In genomic region chr11:115360186-115360824, GRCh38 we compare ENCODE assay signal across 30 cellular contexts.
DNase-seq lines count a peak whose midpoint lies in the region; ATAC-seq, FAIRE-seq and TF ChIP-seq lines count a peak whose summit lies in the region.
"Had no signal": no experiment of that assay in that cellular context is flagged by ENCODE, and none has a peak within 500 bp of the region (broad histone marks: within the 10 kb centered on the region; RNA-seq: fewer than 3 reads in every experiment).

No MANE protein-coding gene starts in this region.

- no peak overlapping the region for H2AFZ ChIP-seq in astrocyte (ENCODE audit: low read depth, low read length)

- TF ChIP-seq CTCF in astrocyte (IDR thresholded peaks at IDR 0.05; ENCODE audit: insufficient read depth, low read depth, low read length): peak; percentile 19
- TF ChIP-seq CTCF in foreskin keratinocyte (conservative IDR thresholded peaks at IDR 0.05): peak; percentile 17
- peak; percentile 28 for TF ChIP-seq CTCF in retinal pigment epithelial cell (conservative IDR thresholded peaks at IDR 0.05; ENCODE audit: low read depth, low read length)
- no peak for TF ChIP-seq CTCF in colonic mucosa (IDR thresholded peaks at IDR 0.05)

- H3K4me1 ChIP-seq in astrocyte (ENCODE audit: insufficient read depth, low read length): no peaks in the 10 kb centered on the region
- H3K4me1 ChIP-seq in foreskin keratinocyte: no peaks in the 10 kb centered on the region
- H3K4me1 ChIP-seq in colonic mucosa: no peaks in the 10 kb centered on the region
- H3K4me1 ChIP-seq: testis had no signal

- H3K36me3 ChIP-seq in astrocyte (ENCODE audit: insufficient read depth, low read length): no peaks in the 10 kb centered on the region
- H3K36me3 ChIP-seq in colonic mucosa: no peaks in the 10 kb centered on the region
- H3K36me3 ChIP-seq: MG63 had no signal

- H3K4me3 Mint-ChIP-seq in astrocyte (ENCODE audit: unreplicated experiment): peak overlapping the region; percentile 12
- no peak overlapping the region for H3K4me3 Mint-ChIP-seq in activated T-helper 1 cell treated with anti-CD3 and anti-CD28 coated beads, Interleukin-12 subunit alpha, Interleukin-12 subunit beta, Interleukin-2, Interleukin-4 antibody, amounts not matched to agents 30 ng/mL and 10 ng/mL and 1 ng/mL, durations not matched to agents 14 hours and 24 hours and 36 hours
- H3K4me3 Mint-ChIP-seq: CD14-positive monocyte, naive B cell had no signal

- H3K36me3 Mint-ChIP-seq in astrocyte (ENCODE audit: low read depth, unreplicated experiment): peaks cover 6% of the 10 kb centered on the region
- no peaks in the 10 kb centered on the region for H3K36me3 Mint-ChIP-seq in activated T-helper 1 cell treated with anti-CD3 and anti-CD28 coated beads, Interleukin-12 subunit alpha, Interleukin-12 subunit beta, Interleukin-2, Interleukin-4 antibody, amounts not matched to agents 30 ng/mL and 10 ng/mL and 1 ng/mL, durations not matched to agents 14 hours and 24 hours and 36 hours (ENCODE audit: low read depth)
- H3K36me3 Mint-ChIP-seq: CD14-positive monocyte, naive B cell had no signal

- FAIRE-seq in astrocyte (lab: Jason Lieb, UNC): no peak
- FAIRE-seq: GM18507, HTR-8/SVneo, islet of Langerhans had no signal

- H3K27ac ChIP-seq in astrocyte (ENCODE audit: low read depth, low read length): no peak overlapping the region
- no peak overlapping the region for H3K27ac ChIP-seq in foreskin keratinocyte
- no peak overlapping the region for H3K27ac ChIP-seq in colonic mucosa
- H3K27ac ChIP-seq: RWPE1, skin epidermis, testis had no signal

- ATAC-seq in foreskin keratinocyte: peak; percentile 33
- ATAC-seq in GM19035 (IDR thresholded peaks at IDR 0.05; ENCODE audit: unreplicated experiment): no peak
- ATAC-seq: left ventricle myocardium superior; stimulated activated naive CD8-positive, alpha-beta T cell treated with anti-CD3 and anti-CD28 coated beads, Interleukin-15, Interleukin-2, amounts not matched to agents 100 U/mL and 50 U/mL, for 24 hours had no signal

- no peaks in the 10 kb centered on the region for H3K79me2 ChIP-seq in astrocyte (ENCODE audit: insufficient read depth, low read length)

- intact Hi-C loops in colonic mucosa (cut with DNase I): no loop called here
- intact Hi-C loops in activated T-helper 1 cell treated with anti-CD3 and anti-CD28 coated beads, Interleukin-12 subunit alpha, Interleukin-12 subunit beta, Interleukin-2, Interleukin-4 antibody, amounts not matched to agents 30 ng/mL and 10 ng/mL and 1 ng/mL, durations not matched to agents 14 hours and 24 hours and 36 hours (cut with micrococcal nuclease): no loop called here

- no peaks in the 10 kb centered on the region for H3K9me3 ChIP-seq in astrocyte (ENCODE audit: insufficient read depth, low read depth, low read length)
- H3K9me3 ChIP-seq in colonic mucosa: no peaks in the 10 kb centered on the region
- H3K9me3 ChIP-seq: MG63, testis had no signal

- H3K9ac ChIP-seq in astrocyte (ENCODE audit: low read length): no peak overlapping the region
- no peak overlapping the region for H3K9ac ChIP-seq in colonic mucosa (ENCODE audit: low read depth in 2 of 2, low read length in 2 of 2)

- H3K4me1 Mint-ChIP-seq in astrocyte (ENCODE audit: low read depth, unreplicated experiment): peaks cover 27% of the 10 kb centered on the region
- H3K4me1 Mint-ChIP-seq in activated T-helper 1 cell treated with anti-CD3 and anti-CD28 coated beads, Interleukin-12 subunit alpha, Interleukin-12 subunit beta, Interleukin-2, Interleukin-4 antibody, amounts not matched to agents 30 ng/mL and 10 ng/mL and 1 ng/mL, durations not matched to agents 14 hours and 24 hours and 36 hours (ENCODE audit: low read depth): no peaks in the 10 kb centered on the region
- H3K4me1 Mint-ChIP-seq: CD14-positive monocyte, naive B cell had no signal

- no peaks in the 10 kb centered on the region for H3K27me3 ChIP-seq in astrocyte (ENCODE audit: insufficient read depth, low read length)
- H3K27me3 ChIP-seq in foreskin keratinocyte: no peaks in the 10 kb centered on the region
- no peaks in the 10 kb centered on the region for H3K27me3 ChIP-seq in colonic mucosa
- H3K27me3 ChIP-seq: MG63, testis had no signal

- H3K4me2 ChIP-seq in astrocyte (ENCODE audit: low read length): no peak overlapping the region

- H3K9me3 Mint-ChIP-seq in astrocyte (ENCODE audit: unreplicated experiment): no peaks in the 10 kb centered on the region
- H3K9me3 Mint-ChIP-seq in activated T-helper 1 cell treated with anti-CD3 and anti-CD28 coated beads, Interleukin-12 subunit alpha, Interleukin-12 subunit beta, Interleukin-2, Interleukin-4 antibody, amounts not matched to agents 30 ng/mL and 10 ng/mL and 1 ng/mL, durations not matched to agents 14 hours and 24 hours and 36 hours: no peaks in the 10 kb centered on the region

- peak overlapping the region; percentile 44 for H3K27ac Mint-ChIP-seq in astrocyte (ENCODE audit: unreplicated experiment)
- no peak overlapping the region for H3K27ac Mint-ChIP-seq in activated T-helper 1 cell treated with anti-CD3 and anti-CD28 coated beads, Interleukin-12 subunit alpha, Interleukin-12 subunit beta, Interleukin-2, Interleukin-4 antibody, amounts not matched to agents 30 ng/mL and 10 ng/mL and 1 ng/mL, durations not matched to agents 14 hours and 24 hours and 36 hours
- H3K27ac Mint-ChIP-seq: CD14-positive monocyte, naive B cell had no signal

- DNase-seq in HT1080 (ENCODE audit: low read depth): peak; percentile 2
- DNase-seq in astrocyte (ENCODE audit: low read depth): peak; percentile 48
- no peak for DNase-seq in foreskin keratinocyte
- DNase-seq in retinal pigment epithelial cell (ENCODE audit: low read depth): no peak
- DNase-seq in colonic mucosa: no peak
- DNase-seq in activated T-helper 1 cell treated with anti-CD3 and anti-CD28 coated beads, Interleukin-12 subunit alpha, Interleukin-12 subunit beta, Interleukin-2, Interleukin-4 antibody, amounts not matched to agents 30 ng/mL and 10 ng/mL and 1 ng/mL, durations not matched to agents 14 hours and 24 hours and 36 hours (ENCODE audit: low spot score): no peak
- DNase-seq in occipital lobe (lab: John Stamatoyannopoulos, UW): no peak
- DNase-seq: activated CD4-positive, alpha-beta T cell treated with anti-CD3 and anti-CD28 coated beads, Interleukin-2, amount 50 U/mL, for 48 hours; activated T-cell treated with anti-CD3 and anti-CD28 coated beads, Interleukin-2, amount 50 U/mL, for 48 hours; EL; H7; head of caudate nucleus; KG1; left ventricle myocardium superior; MG63; midbrain; naive B cell; NCI-H1105 treated with DMSO at 0.1 percent for 48 hours; NCI-H187 treated with DMSO at 0.1 percent for 48 hours; NCI-H2171; NCI-H510A; stimulated activated naive CD8-positive, alpha-beta T cell treated with anti-CD3 and anti-CD28 coated beads, Interleukin-15, Interleukin-2, amounts not matched to agents 100 U/mL and 50 U/mL, for 24 hours; testis had no signal

- no peaks in the 10 kb centered on the region for H4K20me1 ChIP-seq in astrocyte (ENCODE audit: insufficient read depth, low read length)

- H3K4me3 ChIP-seq in astrocyte (ENCODE audit: insufficient read depth, low read depth, low read length) (no peak overlapping the region), retinal pigment epithelial cell (ENCODE audit: low read length) (no peak overlapping the region), colonic mucosa (no peak overlapping the region)
- H3K4me3 ChIP-seq: MG63, skin epidermis, testis had no signal

- no peaks in the 10 kb centered on the region for H3K27me3 Mint-ChIP-seq in astrocyte (ENCODE audit: low read depth, unreplicated experiment)
- H3K27me3 Mint-ChIP-seq in activated T-helper 1 cell treated with anti-CD3 and anti-CD28 coated beads, Interleukin-12 subunit alpha, Interleukin-12 subunit beta, Interleukin-2, Interleukin-4 antibody, amounts not matched to agents 30 ng/mL and 10 ng/mL and 1 ng/mL, durations not matched to agents 14 hours and 24 hours and 36 hours (ENCODE audit: insufficient read depth): peaks cover 2% of the 10 kb centered on the region

Comparison
In these comparisons a context has a peak if more than half of its experiments do, and no peak if none do; other contexts are left out.
1. DNase-seq: peak in HT1080 (single experiment) and astrocyte (single experiment); none in foreskin keratinocyte (0 of 2), retinal pigment epithelial cell (single experiment), colonic mucosa (single experiment), activated T-helper 1 cell treated with anti-CD3 and anti-CD28 coated beads, Interleukin-12 subunit alpha, Interleukin-12 subunit beta, Interleukin-2, Interleukin-4 antibody, amounts not matched to agents 30 ng/mL and 10 ng/mL and 1 ng/mL, durations not matched to agents 14 hours and 24 hours and 36 hours (single experiment) and occipital lobe (single experiment).